In genomic region chr1:112957133-112957812, GRCh38 we compare ENCODE assay signal across 8 cellular contexts. TPM values are rescaled to one million over a fixed set of nuclear protein-coding genes. Genes with fewer than 3 reads are reported as not detected.
A peak's percentile ranks its signal among the peaks of the same experiment; 100 is the strongest.
DNase-seq lines count a peak whose midpoint lies in the region; TF ChIP-seq lines count a peak whose summit lies in the region.

No MANE protein-coding gene starts in this region.

- peaks cover 40% of the 10 kb centered on the region for H3K4me1 Mint-ChIP-seq in MCF 10A (ENCODE audit: insufficient read depth, unreplicated experiment)

- no peaks in the 10 kb centered on the region for H3K9me3 Mint-ChIP-seq in MCF 10A (ENCODE audit: unreplicated experiment)

- H3K4me3 ChIP-seq in LNCaP clone FGC (ENCODE audit: low read depth, low read length) = peak overlapping the region; percentile 74; the same call in 1 of the 2 replicates

- no TSS peak for BruUV-seq in MCF 10A (replicated peaks; lab: Mats Ljungman, UMichigan)

- CTCF ChIA-PET in MCF 10A (lab: Yijun Ruan, JAX) = interaction anchor here (0.5 to 2.4 kb wide), 5 partner anchors 20 to 241 kb away, joined by 3 to 11 read pairs (median 3); partner anchors contain the start of gene LRIG2

- peak overlapping the region; percentile 78 for H3K4me3 Mint-ChIP-seq in MCF 10A (ENCODE audit: unreplicated experiment)

- TF ChIP-seq CTCF in LNCaP clone FGC (IDR thresholded peaks at IDR 0.05; ENCODE audit: control insufficient read depth, extremely low read depth, insufficient read depth) (no peak), MCF 10A (IDR thresholded peaks at IDR 0.05; ENCODE audit: unreplicated experiment) (no peak)

- H3K36me3 Mint-ChIP-seq in MCF 10A (ENCODE audit: insufficient read depth, unreplicated experiment) = peaks cover 47% of the 10 kb centered on the region

- DNase-seq in GM04504 (ENCODE audit: low read depth) = peak; percentile 78
- peak; percentile 75 for DNase-seq in H4 (ENCODE audit: low spot score)
- DNase-seq in LNCaP clone FGC (ENCODE audit: low read depth) = no peak
- DNase-seq in T-helper 2 cell = peak in 4 of 5 experiments; percentile 9 to 95 (median 25)
- DNase-seq in MCF 10A (ENCODE audit: unreplicated experiment) = peak; percentile 95
- DNase-seq in islet precursor cell = peak; percentile 57
- peak; percentile 3 to 34 (median 23) for DNase-seq in stimulated activated CD4-positive, alpha-beta T cell treated with anti-CD3 and anti-CD28 coated beads, Interleukin-1b, Interleukin-23, amount 100 ng/mL, for 24 hours (ENCODE audit: low read depth in 4 of 4, low spot score in 1 of 4)
- no peak for DNase-seq in NCI-H2081 treated with DMSO at 0.1 percent for 48 hours (lab: John Stamatoyannopoulos, UW)

- intact Hi-C loops in MCF 10A (cut with micrococcal nuclease) = loop anchor here (2.0 to 5.0 kb wide), 2 partner anchors 35 to 78 kb away; no protein-coding TSS in a partner anchor

- no peaks in the 10 kb centered on the region for H3K27me3 Mint-ChIP-seq in MCF 10A (ENCODE audit: insufficient read depth, unreplicated experiment)

- POLR2A ChIA-PET in MCF 10A (lab: Yijun Ruan, JAX) = interaction anchor here (0.6 to 8.8 kb wide), 22 partner anchors 9 to 270 kb away, joined by 3 to 287 read pairs (median 5); partner anchors contain the start of genes LRIG2 and PPM1J

- peak overlapping the region; percentile 91 for H3K27ac Mint-ChIP-seq in MCF 10A (ENCODE audit: low read depth, unreplicated experiment)

RNA-seq across cellular contexts. Expression of gene SLC16A1, which starts 1.3 kb away (rescaled TPM):
- total RNA-seq in H4 (2014; rRNA removed; shearing (Covaris generic)) = 59.6 and 67.3 TPM in 2 replicates
- 142 and 148 TPM in 2 replicates for total RNA-seq in MCF 10A (2022)

Comparison
In these comparisons a context has a peak if more than half of its experiments do, and no peak if none do; other contexts are left out.
1. DNase-seq: peak in GM04504 (single experiment), H4 (single experiment), T-helper 2 cell (4 of 5), MCF 10A (single experiment), islet precursor cell (single experiment) and stimulated activated CD4-positive, alpha-beta T cell treated with anti-CD3 and anti-CD28 coated beads, Interleukin-1b, Interleukin-23, amount 100 ng/mL, for 24 hours (4 of 4); none in LNCaP clone FGC (single experiment) and NCI-H2081 treated with DMSO at 0.1 percent for 48 hours (single experiment).